28 cellular contexts compared by ENCODE assay signal in the genomic region with DNA sequence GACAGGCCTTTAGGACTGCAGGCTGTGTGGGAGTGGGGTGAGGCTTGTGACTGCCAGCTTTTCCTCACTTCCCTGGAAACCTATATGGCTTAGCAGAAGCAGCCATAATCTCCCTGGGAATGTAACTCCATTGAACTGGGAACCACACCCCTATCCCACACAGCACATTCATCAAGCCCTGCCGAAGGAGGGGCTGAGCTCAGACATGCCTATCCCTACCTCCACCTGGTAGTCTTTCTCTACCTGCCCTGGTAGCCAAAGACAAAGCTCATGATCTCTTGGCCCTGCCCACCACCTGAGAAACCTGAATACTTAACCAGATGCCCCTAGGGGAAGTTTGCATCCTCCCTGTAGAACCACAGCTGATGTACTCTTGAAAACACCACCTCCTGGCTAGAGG.
DNase-seq lines count a peak whose midpoint lies in the region; ATAC-seq and TF ChIP-seq lines count a peak whose summit lies in the region.
"Had no signal": no experiment of that assay in that cellular context is flagged by ENCODE, and none has a peak within 500 bp of the region (broad histone marks: within the 10 kb centered on the region; RNA-seq: fewer than 3 reads in every experiment).

No MANE protein-coding gene starts in this region.

- H3K27ac Mint-ChIP-seq in H9 (peak overlapping the region in 1 of 3 experiments; percentile 44; a peak in 1 of 7 replicates), WTC11 (no peak overlapping the region)
- no peak overlapping the region for H3K27ac Mint-ChIP-seq in activated T-helper 1 cell treated with anti-CD3 and anti-CD28 coated beads, Interleukin-12 subunit alpha, Interleukin-12 subunit beta, Interleukin-2, Interleukin-4 antibody, amounts not matched to agents 30 ng/mL and 10 ng/mL and 1 ng/mL, durations not matched to agents 14 hours and 24 hours and 36 hours
- H3K27ac Mint-ChIP-seq in naive thymus-derived CD4-positive, alpha-beta T cell = no peak overlapping the region
- H3K27ac Mint-ChIP-seq: B cell; CD8-positive, alpha-beta T cell had no signal

- H3K27me3 Mint-ChIP-seq in H9 (ENCODE audit: low read depth) = no peaks in the 10 kb centered on the region; the same call in none of the 2 replicates
- no peaks in the 10 kb centered on the region for H3K27me3 Mint-ChIP-seq in WTC11 (ENCODE audit: low read depth)
- H3K27me3 Mint-ChIP-seq in activated T-helper 1 cell treated with anti-CD3 and anti-CD28 coated beads, Interleukin-12 subunit alpha, Interleukin-12 subunit beta, Interleukin-2, Interleukin-4 antibody, amounts not matched to agents 30 ng/mL and 10 ng/mL and 1 ng/mL, durations not matched to agents 14 hours and 24 hours and 36 hours (ENCODE audit: insufficient read depth) = no peaks in the 10 kb centered on the region
- peaks cover 0 to 6% (median 6%) of the 10 kb centered on the region in 5 donors for H3K27me3 Mint-ChIP-seq in naive thymus-derived CD4-positive, alpha-beta T cell
- H3K27me3 Mint-ChIP-seq: B cell had no signal

- peak overlapping the region; percentile 16 for H2AFZ ChIP-seq in H9 (ENCODE audit: low read length)
- H2AFZ ChIP-seq: GM23248 had no signal

- H3K4me3 Mint-ChIP-seq in H9 (no peak overlapping the region), WTC11 (no peak overlapping the region)
- no peak overlapping the region for H3K4me3 Mint-ChIP-seq in activated T-helper 1 cell treated with anti-CD3 and anti-CD28 coated beads, Interleukin-12 subunit alpha, Interleukin-12 subunit beta, Interleukin-2, Interleukin-4 antibody, amounts not matched to agents 30 ng/mL and 10 ng/mL and 1 ng/mL, durations not matched to agents 14 hours and 24 hours and 36 hours
- no peak overlapping the region for H3K4me3 Mint-ChIP-seq in naive thymus-derived CD4-positive, alpha-beta T cell
- H3K4me3 Mint-ChIP-seq: B cell; CD8-positive, alpha-beta T cell had no signal

- peaks cover 0 to 4% (median 0%) of the 10 kb centered on the region in 3 experiments; a peak in 1 of 7 replicates for H3K36me3 Mint-ChIP-seq in H9 (ENCODE audit: insufficient read depth in 1 of 3, low read depth in 3 of 3)
- H3K36me3 Mint-ChIP-seq in WTC11 = no peaks in the 10 kb centered on the region
- no peaks in the 10 kb centered on the region for H3K36me3 Mint-ChIP-seq in activated T-helper 1 cell treated with anti-CD3 and anti-CD28 coated beads, Interleukin-12 subunit alpha, Interleukin-12 subunit beta, Interleukin-2, Interleukin-4 antibody, amounts not matched to agents 30 ng/mL and 10 ng/mL and 1 ng/mL, durations not matched to agents 14 hours and 24 hours and 36 hours (ENCODE audit: low read depth)
- peaks cover 0 to 4% (median 0%) of the 10 kb centered on the region in 5 donors for H3K36me3 Mint-ChIP-seq in naive thymus-derived CD4-positive, alpha-beta T cell
- H3K36me3 Mint-ChIP-seq: CD8-positive, alpha-beta T cell had no signal

- POLR2A ChIA-PET in WTC11 (lab: Charles Lee) = no interaction called here
- POLR2A ChIA-PET in naive thymus-derived CD4-positive, alpha-beta T cell (lab: Charles Lee) = no interaction called here

- H4K91ac ChIP-seq in H9 (ENCODE audit: insufficient read length, low read depth, low read length) = no peak overlapping the region

- H2BK20ac ChIP-seq in H9 (ENCODE audit: low read depth, low read length, poor library complexity, severe bottlenecking) = no peak overlapping the region

- intact Hi-C loops in activated T-helper 1 cell treated with anti-CD3 and anti-CD28 coated beads, Interleukin-12 subunit alpha, Interleukin-12 subunit beta, Interleukin-2, Interleukin-4 antibody, amounts not matched to agents 30 ng/mL and 10 ng/mL and 1 ng/mL, durations not matched to agents 14 hours and 24 hours and 36 hours (cut with micrococcal nuclease) = no loop called here
- intact Hi-C loops in naive thymus-derived CD4-positive, alpha-beta T cell (cut with micrococcal nuclease) = no loop called here

- WGBS in H9 (ENCODE audit: extremely low coverage, insufficient read length, low lambda C conversion rate) = no CpG with 5 or more reads among the region's 1 CpG

- H3K36me3 ChIP-seq in naive thymus-derived CD4-positive, alpha-beta T cell (ENCODE audit: control insufficient read depth in 2 of 3, insufficient read depth in 3 of 3, low read length in 3 of 3) = no peaks in the 10 kb centered on the region
- H3K36me3 ChIP-seq: Peyer's patch, SJCRH30 had no signal

- CTCF ChIA-PET in WTC11 (lab: Charles Lee) = no interaction called here
- CTCF ChIA-PET in naive thymus-derived CD4-positive, alpha-beta T cell (lab: Charles Lee) = no interaction called here

- no peak overlapping the region for H2AK5ac ChIP-seq in H9 (ENCODE audit: insufficient read length, low read length)

- H3K9me3 Mint-ChIP-seq in H9 (peaks cover 2 to 4% of the 10 kb centered on the region in 2 experiments; a peak in 4 of 5 replicates), WTC11 (peaks cover 31% of the 10 kb centered on the region)
- H3K9me3 Mint-ChIP-seq in activated T-helper 1 cell treated with anti-CD3 and anti-CD28 coated beads, Interleukin-12 subunit alpha, Interleukin-12 subunit beta, Interleukin-2, Interleukin-4 antibody, amounts not matched to agents 30 ng/mL and 10 ng/mL and 1 ng/mL, durations not matched to agents 14 hours and 24 hours and 36 hours = peaks cover 28% of the 10 kb centered on the region
- H3K9me3 Mint-ChIP-seq in naive thymus-derived CD4-positive, alpha-beta T cell = peaks cover 8 to 29% (median 15%) of the 10 kb centered on the region in 11 donors

- no peaks in the 10 kb centered on the region for H3K27me3 ChIP-seq in H9 (ENCODE audit: insufficient read depth, low read length)
- H3K27me3 ChIP-seq in naive thymus-derived CD4-positive, alpha-beta T cell (ENCODE audit: control insufficient read depth in 2 of 2, insufficient read depth in 2 of 2, low read length in 2 of 2) = no peaks in the 10 kb centered on the region
- H3K27me3 ChIP-seq: Peyer's patch, SJCRH30 had no signal

- H3K79me2 ChIP-seq in H9 (ENCODE audit: insufficient read depth, low read length) = no peaks in the 10 kb centered on the region

- no peak overlapping the region for H3K4me2 ChIP-seq in H9 (ENCODE audit: insufficient read depth, insufficient read length, low read length)

- TF ChIP-seq CTCF in H9 (conservative IDR thresholded peaks at IDR 0.05) = no peak
- TF ChIP-seq CTCF in WTC11 (IDR thresholded peaks at IDR 0.05) = no peak

- H3K4me1 Mint-ChIP-seq in H9 (peaks cover 7 to 12% of the 10 kb centered on the region in 2 experiments), WTC11 (peaks cover 6% of the 10 kb centered on the region)
- no peaks in the 10 kb centered on the region for H3K4me1 Mint-ChIP-seq in activated T-helper 1 cell treated with anti-CD3 and anti-CD28 coated beads, Interleukin-12 subunit alpha, Interleukin-12 subunit beta, Interleukin-2, Interleukin-4 antibody, amounts not matched to agents 30 ng/mL and 10 ng/mL and 1 ng/mL, durations not matched to agents 14 hours and 24 hours and 36 hours (ENCODE audit: low read depth)
- no peaks in the 10 kb centered on the region for H3K4me1 Mint-ChIP-seq in naive thymus-derived CD4-positive, alpha-beta T cell
- H3K4me1 Mint-ChIP-seq: B cell had no signal

- ATAC-seq in WTC11 (peak; percentile 95), HG02840 (IDR thresholded peaks at IDR 0.05; ENCODE audit: low FRiP score, unreplicated experiment) (no peak)
- ATAC-seq in naive thymus-derived CD4-positive, alpha-beta T cell = no peak
- ATAC-seq: CD8-positive, alpha-beta T cell; GM12878; SK-N-SH treated with all-trans-retinoic acid at 6 μM for 48 hours had no signal

- no peak overlapping the region for H2BK120ac ChIP-seq in H9 (ENCODE audit: low read depth, low read length, poor library complexity, severe bottlenecking)

- no peak overlapping the region for H4K5ac ChIP-seq in H9 (ENCODE audit: insufficient read length, low read depth, low read length)

- H4K8ac ChIP-seq in H9 (replicated peaks; ENCODE audit: insufficient read length, low read depth, low read length) = no peak overlapping the region

- H3K9ac ChIP-seq in H9 (ENCODE audit: extremely low read depth, insufficient read length, low read length) = no peak overlapping the region
- H3K9ac ChIP-seq: GM23248 had no signal

- no peak overlapping the region for H3K14ac ChIP-seq in H9 (ENCODE audit: insufficient read depth, low read length)

- no peaks in the 10 kb centered on the region; the same call in 1 of the 2 replicates for H3K4me1 ChIP-seq in H9 (ENCODE audit: insufficient read depth, low read length)
- no peaks in the 10 kb centered on the region for H3K4me1 ChIP-seq in naive thymus-derived CD4-positive, alpha-beta T cell (ENCODE audit: control insufficient read depth in 2 of 2, insufficient read depth in 2 of 2, low read length in 2 of 2)
- H3K4me1 ChIP-seq: Caco-2, Peyer's patch, SJCRH30 had no signal

- no peak overlapping the region for H2BK5ac ChIP-seq in H9 (ENCODE audit: insufficient read length, low read length)

- H3K4me3 ChIP-seq in naive thymus-derived CD4-positive, alpha-beta T cell (ENCODE audit: low read length) = no peak overlapping the region
- H3K4me3 ChIP-seq: GM12878, GM23248, Peyer's patch, SJCRH30 had no signal

- no peak overlapping the region for H3K23ac ChIP-seq in H9 (ENCODE audit: insufficient read length, low read depth, low read length)

- no peak overlapping the region for H3K4ac ChIP-seq in H9 (ENCODE audit: low read depth, low read length)

- H3K23me2 ChIP-seq in H9 (ENCODE audit: insufficient read length, low read depth, low read length, poor library complexity, severe bottlenecking) = no peaks in the 10 kb centered on the region

- H3K18ac ChIP-seq in H9 (ENCODE audit: insufficient read length, low read depth, low read length) = no peak overlapping the region

- no peak overlapping the region for H3K56ac ChIP-seq in H9 (ENCODE audit: insufficient read length, low read depth, low read length)

- no peaks in the 10 kb centered on the region for H3K9me3 ChIP-seq in H9 (ENCODE audit: control insufficient read depth, low read depth, low read length)
- peaks cover 0 to 9% (median 0%) of the 10 kb centered on the region in 3 experiments for H3K9me3 ChIP-seq in naive thymus-derived CD4-positive, alpha-beta T cell (ENCODE audit: control insufficient read depth in 2 of 3, low read length in 3 of 3)
- H3K9me3 ChIP-seq: Caco-2, SJCRH30 had no signal

- H3K79me1 ChIP-seq in H9 (ENCODE audit: insufficient read depth, low read depth, low read length, poor library complexity, severe bottlenecking) = no peaks in the 10 kb centered on the region

- no peak overlapping the region for H3K27ac ChIP-seq in H9 (ENCODE audit: insufficient read length, low read depth, low read length)
- no peak overlapping the region for H3K27ac ChIP-seq in naive thymus-derived CD4-positive, alpha-beta T cell (ENCODE audit: low read depth, low read length)
- H3K27ac ChIP-seq: C4-2B, GM23248, Peyer's patch, SJCRH30 had no signal

- no peaks in the 10 kb centered on the region for H4K20me1 ChIP-seq in H9 (ENCODE audit: control insufficient read depth, insufficient read depth, insufficient read length)

- no peak overlapping the region for H3T11ph ChIP-seq in H9 (ENCODE audit: low read length)

- DNase-seq in H9 = peak; percentile 30
- peak; percentile 36 for DNase-seq in NCI-H345 (lab: John Stamatoyannopoulos, UW)
- peak; percentile 14 for DNase-seq in WTC11 (ENCODE audit: low spot score)
- peak; percentile 37 for DNase-seq in islet precursor cell
- no peak for DNase-seq in activated T-helper 1 cell treated with anti-CD3 and anti-CD28 coated beads, Interleukin-12 subunit alpha, Interleukin-12 subunit beta, Interleukin-2, Interleukin-4 antibody, amounts not matched to agents 30 ng/mL and 10 ng/mL and 1 ng/mL, durations not matched to agents 14 hours and 24 hours and 36 hours (ENCODE audit: low spot score)
- no peak for DNase-seq in activated CD8-positive, alpha-beta memory T cell treated with anti-CD3 and anti-CD28 coated beads, Interleukin-2, amount 50 U/mL, for 4 hours
- no peak for DNase-seq in naive thymus-derived CD4-positive, alpha-beta T cell
- DNase-seq: Caco-2; CD8-positive, alpha-beta T cell; GM23248; HCEC 1CT; IMR-90; KG1; NCI-H1048; NCI-H1417; NCI-H1694; NCI-H2081; NCI-H2171 treated with DMSO at 0.1 percent for 48 hours; NCI-H446; NCI-H69; OCI-M1; Peyer's patch had no signal

- H2BK12ac ChIP-seq in H9 (ENCODE audit: insufficient read length, low read depth, low read length) = no peak overlapping the region

- no peak overlapping the region for H2BK15ac ChIP-seq in H9 (ENCODE audit: low read depth, low read length)

Comparison
In these comparisons a context has a peak if more than half of its experiments do, and no peak if none do; other contexts are left out.
1. DNase-seq: peak in H9 (single experiment), NCI-H345 (single experiment), WTC11 (single experiment) and islet precursor cell (single experiment); none in activated T-helper 1 cell treated with anti-CD3 and anti-CD28 coated beads, Interleukin-12 subunit alpha, Interleukin-12 subunit beta, Interleukin-2, Interleukin-4 antibody, amounts not matched to agents 30 ng/mL and 10 ng/mL and 1 ng/mL, durations not matched to agents 14 hours and 24 hours and 36 hours (single experiment), activated CD8-positive, alpha-beta memory T cell treated with anti-CD3 and anti-CD28 coated beads, Interleukin-2, amount 50 U/mL, for 4 hours (single experiment) and naive thymus-derived CD4-positive, alpha-beta T cell (0 of 9).